Comparison of ENCODE assay signal across 1 cellular context in genomic region chr3:13045904-13046568, GRCh38.
TF ChIP-seq lines count a peak whose summit lies in the region.

No MANE protein-coding gene starts in this region.

TF ChIP-seq in GM12878, 131 proteins besides CTCF, POLR2A, EP300 and RAD21 (continued from another document and continues in another):
- TF ChIP-seq RAD51 (IDR thresholded peaks at IDR 0.05) (peak; percentile 84), CREM (IDR thresholded peaks at IDR 0.05; ENCODE audit: low read depth) (peak; percentile 84), PML (IDR thresholded peaks at IDR 0.05; ENCODE audit: low read length) (no peak), CEBPZ (IDR thresholded peaks at IDR 0.05; ENCODE audit: low read depth, low read length) (no peak), TARDBP (IDR thresholded peaks at IDR 0.05; ENCODE audit: borderline replicate concordance) (no peak), DPF2 (IDR thresholded peaks at IDR 0.05) (peak; percentile 91), ZNF217 (IDR thresholded peaks at IDR 0.05) (peak; percentile 47; the same call in 1 of the 2 replicates), MEF2A (IDR thresholded peaks at IDR 0.05; ENCODE audit: insufficient read depth, low read depth, low read length) (peak; percentile 65; the same call in 1 of the 2 replicates), IRF5 (IDR thresholded peaks at IDR 0.05; ENCODE audit: borderline replicate concordance) (no peak), SMAD5 (IDR thresholded peaks at IDR 0.05; ENCODE audit: low read depth) (no peak), SP1 (IDR thresholded peaks at IDR 0.05; ENCODE audit: low read depth, low read length) (peak; percentile 52), POU2F2 (IDR thresholded peaks at IDR 0.05; ENCODE audit: borderline replicate concordance, low read depth, low read length) (0 out of 3 replicates have a peak, but pooled peaks have one; percentile 11), BCLAF1 (IDR thresholded peaks at IDR 0.05) (no peak), RFX5 (IDR thresholded peaks at IDR 0.05; ENCODE audit: low read depth, low read length) (no peak), USF1 (IDR thresholded peaks at IDR 0.05; ENCODE audit: borderline replicate concordance, extremely low read length, insufficient read depth, low read depth, low read length) (peak; percentile 71), RELA (IDR thresholded peaks at IDR 0.05; ENCODE audit: borderline replicate concordance, partially characterized antibody) (no peak), RUNX3 (IDR thresholded peaks at IDR 0.05; ENCODE audit: low read length) (peak; percentile 68), PKNOX1 (IDR thresholded peaks at IDR 0.05) (peak; percentile 91), ZNF592 (IDR thresholded peaks at IDR 0.05) (peak; percentile 36; the same call in 1 of the 2 replicates), NRF1 (conservative IDR thresholded peaks at IDR 0.05; ENCODE audit: low read depth, low read length) (no peak), IKZF2 (IDR thresholded peaks at IDR 0.05) (peak; percentile 91 to 92), ATF7 (IDR thresholded peaks at IDR 0.05; ENCODE audit: low read depth) (peak; percentile 90), SMC3 (IDR thresholded peaks at IDR 0.05; ENCODE audit: borderline replicate concordance, low read length) (0 out of 2 replicates have a peak, but pooled peaks have one; percentile 18), FOXM1 (IDR thresholded peaks at IDR 0.05; ENCODE audit: low read depth, low read length) (no peak; the same call in 1 of the 2 replicates), KAT2A (conservative IDR thresholded peaks at IDR 0.05; ENCODE audit: control insufficient read depth, low read depth, low read length) (no peak), RB1 (IDR thresholded peaks at IDR 0.05; ENCODE audit: borderline replicate concordance) (no peak; the same call in 1 of the 2 replicates), SMARCA5 (IDR thresholded peaks at IDR 0.05) (peak; percentile 81; the same call in 1 of the 2 replicates), ZNF207 (IDR thresholded peaks at IDR 0.05; ENCODE audit: borderline replicate concordance) (no peak), USF2 (IDR thresholded peaks at IDR 0.05; ENCODE audit: borderline replicate concordance, low read depth, low read length) (peak; percentile 45), HDAC2 (IDR thresholded peaks at IDR 0.05) (no peak), MEF2B (IDR thresholded peaks at IDR 0.05; ENCODE audit: partially characterized antibody, poor library complexity, severe bottlenecking) (peak; percentile 95), NR2C2 (IDR thresholded peaks at IDR 0.05; ENCODE audit: borderline replicate concordance, control insufficient read depth, insufficient read length, low read depth) (no peak), MTA2 (IDR thresholded peaks at IDR 0.05; ENCODE audit: low read depth) (peak; percentile 63), ZNF274 (IDR thresholded peaks at IDR 0.05; ENCODE audit: insufficient read depth, insufficient read length) (no peak), CHD4 (IDR thresholded peaks at IDR 0.05) (no peak), ELK1 (IDR thresholded peaks at IDR 0.05; ENCODE audit: low read depth, low read length) (no peak), TCF3 (IDR thresholded peaks at IDR 0.05; ENCODE audit: borderline replicate concordance, insufficient read depth, low read depth, low read length) (peak; percentile 66), MYC (IDR thresholded peaks at IDR 0.05; ENCODE audit: insufficient read depth, insufficient read length, insufficient replicate concordance, low read length, severe bottlenecking) (peak; percentile 42), KLF5 (IDR thresholded peaks at IDR 0.05; ENCODE audit: partially characterized antibody) (peak; percentile 69), NR2C1 (IDR thresholded peaks at IDR 0.05) (no peak), EED (IDR thresholded peaks at IDR 0.05; ENCODE audit: low read depth) (peak; percentile 93), WRNIP1 (IDR thresholded peaks at IDR 0.05; ENCODE audit: borderline replicate concordance, low read depth, low read length) (no peak), BMI1 (IDR thresholded peaks at IDR 0.05; ENCODE audit: borderline replicate concordance) (no peak), NFIC (IDR thresholded peaks at IDR 0.05; ENCODE audit: low read depth, low read length) (peak; percentile 79; the same call in 1 of the 2 replicates)
